Comparison of ENCODE assay signal across 18 cellular contexts in genomic region chr12:6313326-6313940, GRCh38. TPM values are rescaled to one million over a fixed set of nuclear protein-coding genes. Genes with fewer than 3 reads are reported as not detected.
DNase-seq lines count a peak whose midpoint lies in the region; ATAC-seq, FAIRE-seq and TF ChIP-seq lines count a peak whose summit lies in the region.
"Had no signal": no experiment of that assay in that cellular context is flagged by ENCODE, and none has a peak within 500 bp of the region (broad histone marks: within the 10 kb centered on the region; RNA-seq: fewer than 3 reads in every experiment).

No MANE protein-coding gene starts in this region.

- no peak overlapping the region for H3K27ac Mint-ChIP-seq in glutamatergic neuron (ENCODE audit: unreplicated experiment)
- H3K27ac Mint-ChIP-seq: dendritic cell treated with granulocyte-macrophage colony-stimulating factor and Interleukin-4, amounts not matched to agents 40 ng/mL and 50 ng/mL, for 4 days had no signal

- peaks cover 11% of the 10 kb centered on the region for H3K4me1 Mint-ChIP-seq in glutamatergic neuron (ENCODE audit: low read depth, unreplicated experiment)

- peak overlapping the region; percentile 40 for H3K9ac ChIP-seq in PC-3 (ENCODE audit: low read length)

- H3K9me2 ChIP-seq in PC-3 (replicated peaks; ENCODE audit: low read length): no peaks in the 10 kb centered on the region

- TF ChIP-seq CTCF in A549 (IDR thresholded peaks at IDR 0.05) (no peak), PC-3 (conservative IDR thresholded peaks at IDR 0.05; ENCODE audit: low read depth, low read length) (no peak), epithelial cell of proximal tubule (conservative IDR thresholded peaks at IDR 0.05; ENCODE audit: low read depth, low read length) (peak; percentile 10), osteoblast (IDR thresholded peaks at IDR 0.05; ENCODE audit: extremely low read depth, low read depth, low read length) (no peak), glutamatergic neuron (IDR thresholded peaks at IDR 0.05; ENCODE audit: partially characterized antibody, unreplicated experiment) (no peak)

- H3K4me2 ChIP-seq in A549: peak overlapping the region; percentile 46; the same call in 2 of the 3 replicates
- H3K4me2 ChIP-seq in PC-3 (ENCODE audit: low read length): peak overlapping the region; percentile 72
- no peak overlapping the region for H3K4me2 ChIP-seq in osteoblast (ENCODE audit: insufficient read depth, low read length)

- no peak overlapping the region for H3K4me3 ChIP-seq in A549
- no peak overlapping the region for H3K4me3 ChIP-seq in PC-3 (ENCODE audit: low read length)
- no peak overlapping the region for H3K4me3 ChIP-seq in epithelial cell of proximal tubule (ENCODE audit: low read depth, low read length)
- no peak overlapping the region for H3K4me3 ChIP-seq in osteoblast (ENCODE audit: insufficient read depth, low read length)

- DNase-seq in A549 (ENCODE audit: low read depth in 1 of 2, low spot score in 1 of 2) (no peak), PC-3 (peak; percentile 27), epithelial cell of proximal tubule (ENCODE audit: low read depth) (no peak), osteoblast (ENCODE audit: insufficient read length, low spot score, missing footprints) (peak; percentile 91), glutamatergic neuron (no peak), medulla oblongata (ENCODE audit: extremely low spot score) (no peak)
- DNase-seq in stimulated activated CD4-positive, alpha-beta T cell treated with anti-CD3 and anti-CD28 coated beads, Interleukin-2, amount 100 ng/mL, for 24 hours: no peak
- DNase-seq: activated CD4-positive, CD25-positive, alpha-beta regulatory T cell treated with anti-CD3 and anti-CD28 coated beads, Interleukin-2, amount 50 U/mL, for 72 hours; COR-L47; Kasumi-1; NCI-H1694 treated with DMSO at 0.1 percent for 48 hours; NCI-H510A treated with DMSO at 0.1 percent for 48 hours; stimulated activated CD4-positive, alpha-beta T cell treated with anti-CD3 and anti-CD28 coated beads, Interleukin-4, amount 100 ng/mL, for 1 hour had no signal

- no peaks in the 10 kb centered on the region for H3F3A ChIP-seq in PC-3 (ENCODE audit: low read length, unreplicated experiment)

- H2AFZ ChIP-seq in PC-3 (ENCODE audit: low read length) (no peak overlapping the region), osteoblast (ENCODE audit: low read length) (no peak overlapping the region)

- no peak for TF ChIP-seq RAD21 in A549 (conservative IDR thresholded peaks at IDR 0.05 in 1 of 2, IDR thresholded peaks at IDR 0.05 in 1 of 2)

- no peaks in the 10 kb centered on the region for H3K36me3 Mint-ChIP-seq in glutamatergic neuron (ENCODE audit: unreplicated experiment)

- CTCF ChIA-PET in A549 (lab: Yijun Ruan, JAX): interaction anchor here (0.8 to 3.1 kb wide), 4 partner anchors 9 to 152 kb away, joined by 3 to 10 read pairs (median 6); no protein-coding TSS in a partner anchor
- CTCF ChIA-PET in PC-3 (lab: Charles Lee): no interaction called here

- 91% methylated on average over 14 of the region's 14 CpGs for WGBS in A549 (ENCODE audit: missing lambda C conversion rate)

- no peak for TF ChIP-seq POLR2A in A549 (IDR thresholded peaks at IDR 0.05; ENCODE audit: low read length)

- H3K27me3 Mint-ChIP-seq in glutamatergic neuron (ENCODE audit: unreplicated experiment): peaks cover 2% of the 10 kb centered on the region

- H3K79me2 ChIP-seq in PC-3 (ENCODE audit: low read length) (no peaks in the 10 kb centered on the region), osteoblast (ENCODE audit: insufficient read depth, low read length) (no peaks in the 10 kb centered on the region)

- peaks cover 40% of the 10 kb centered on the region for H3K4me1 ChIP-seq in A549
- H3K4me1 ChIP-seq in PC-3 (ENCODE audit: insufficient read depth, low read length): peaks cover 28% of the 10 kb centered on the region
- peaks cover 10% of the 10 kb centered on the region for H3K4me1 ChIP-seq in osteoblast (ENCODE audit: insufficient read depth, low read length)

- H3K36me3 ChIP-seq in PC-3 (ENCODE audit: low read depth, low read length): no peaks in the 10 kb centered on the region
- no peaks in the 10 kb centered on the region for H3K36me3 ChIP-seq in osteoblast (ENCODE audit: insufficient read depth, low read length)

- no peaks in the 10 kb centered on the region for H4K20me1 ChIP-seq in PC-3 (ENCODE audit: low read length)
- no peaks in the 10 kb centered on the region for H4K20me1 ChIP-seq in osteoblast (ENCODE audit: insufficient read depth, low read length)

- POLR2A ChIA-PET in A549 (lab: Yijun Ruan, JAX) (no interaction called here), PC-3 (lab: Charles Lee; ENCODE audit: unreplicated experiment) (interaction anchor here (0.6 kb wide), 1 partner anchor 152 kb away, joined by 6 read pairs; no protein-coding TSS in a partner anchor)

- no peak for FAIRE-seq in A549 (lab: Jason Lieb, UNC)
- FAIRE-seq: A204.1 had no signal

- intact Hi-C loops in PC-3 (cut with micrococcal nuclease): no loop called here

- peak; percentile 0 to 3; a peak in 4 of 6 replicates for ATAC-seq in A549
- ATAC-seq in PC-3: no peak
- ATAC-seq in HG03045 (IDR thresholded peaks at IDR 0.05; ENCODE audit: unreplicated experiment): no peak

- no peak for TF ChIP-seq EP300 in A549 (IDR thresholded peaks at IDR 0.05)

- no peaks in the 10 kb centered on the region for H3K9me3 ChIP-seq in A549
- no peaks in the 10 kb centered on the region for H3K9me3 ChIP-seq in PC-3 (ENCODE audit: low read length)
- H3K9me3 ChIP-seq in osteoblast (ENCODE audit: low read depth, low read length): no peaks in the 10 kb centered on the region

- H3K27ac ChIP-seq in A549: peak overlapping the region; percentile 28 to 68; a peak in 3 of 6 replicates
- H3K27ac ChIP-seq in PC-3 (ENCODE audit: low read length): peak overlapping the region; percentile 90
- H3K27ac ChIP-seq in osteoblast (ENCODE audit: low read depth, low read length): no peak overlapping the region

- H3K4me3 Mint-ChIP-seq in glutamatergic neuron (ENCODE audit: unreplicated experiment): no peak overlapping the region
- H3K4me3 Mint-ChIP-seq: dendritic cell treated with granulocyte-macrophage colony-stimulating factor and Interleukin-4, amounts not matched to agents 40 ng/mL and 50 ng/mL, for 4 days had no signal

- no TSS peak for BruUV-seq in PC-3 (replicated peaks; lab: Mats Ljungman, UMichigan)

- H3K9me3 Mint-ChIP-seq in glutamatergic neuron (ENCODE audit: unreplicated experiment): peaks cover 1% of the 10 kb centered on the region
- H3K9me3 Mint-ChIP-seq: dendritic cell treated with granulocyte-macrophage colony-stimulating factor and Interleukin-4, amounts not matched to agents 40 ng/mL and 50 ng/mL, for 4 days had no signal

- no peaks in the 10 kb centered on the region for H3K27me3 ChIP-seq in PC-3 (ENCODE audit: low read length)
- peaks cover 18% of the 10 kb centered on the region for H3K27me3 ChIP-seq in osteoblast (ENCODE audit: insufficient read depth, low read length)

TF ChIP-seq in A549, 52 proteins besides CTCF, POLR2A, EP300 and RAD21 (continues in another document):
- no peak for TF ChIP-seq ZC3H11A (IDR thresholded peaks at IDR 0.05)
- no peak for TF ChIP-seq MAX (IDR thresholded peaks at IDR 0.05)
- no peak for TF ChIP-seq ZNF302 (CRISPR knock-in tag; IDR thresholded peaks at IDR 0.05)
- no peak; the same call in 1 of the 2 replicates for TF ChIP-seq HOXA7 (CRISPR knock-in tag; IDR thresholded peaks at IDR 0.05)
- no peak for TF ChIP-seq USF2 (IDR thresholded peaks at IDR 0.05)
- no peak for TF ChIP-seq MYC (IDR thresholded peaks at IDR 0.05; ENCODE audit: borderline replicate concordance, low read length)
- 0 out of 2 replicates have a peak, but pooled peaks have one; percentile 31 for TF ChIP-seq FOSB (CRISPR knock-in tag; IDR thresholded peaks at IDR 0.05)
- no peak for TF ChIP-seq EHF (CRISPR knock-in tag; IDR thresholded peaks at IDR 0.05)
- no peak for TF ChIP-seq CEBPB (IDR thresholded peaks at IDR 0.05)
- no peak for TF ChIP-seq RFX5 (IDR thresholded peaks at IDR 0.05)
- TF ChIP-seq SMC3 (IDR thresholded peaks at IDR 0.05): no peak
- TF ChIP-seq TP53 (CRISPR knock-in tag; IDR thresholded peaks at IDR 0.05): peak; percentile 8; the same call in 1 of the 2 replicates
- no peak for TF ChIP-seq KDM5A (IDR thresholded peaks at IDR 0.05)
- no peak for TF ChIP-seq CHD2 (IDR thresholded peaks at IDR 0.05; ENCODE audit: low read length, partially characterized antibody)
- TF ChIP-seq POLR2AphosphoS2 (conservative IDR thresholded peaks at IDR 0.05; ENCODE audit: low read length): peak; percentile 27; the same call in 1 of the 2 replicates
- TF ChIP-seq CBX8 (IDR thresholded peaks at IDR 0.05): no peak
- TF ChIP-seq NFE2L2 (conservative IDR thresholded peaks at IDR 0.05; ENCODE audit: low read length): no peak

RNA-seq across cellular contexts. Expression of gene PLEKHG6, which starts 3.0 kb away (rescaled TPM):
- 0.25 and 0.31 TPM in 2 replicates for polyA plus RNA-seq in A549 (2011; rRNA removed)
- 0.26 and 0.70 TPM in 2 replicates for polyA plus RNA-seq in A549 (2012; cell fraction: cytosol; rRNA removed)
- 0.26 and 0.33 TPM in 2 replicates for polyA plus RNA-seq in A549 (2012; cell fraction: nucleus; rRNA removed)
- 0.15 to 0.29 TPM (median 0.16 TPM) in 3 replicates for polyA plus RNA-seq in A549 (2017; fragmentation: RNase III; extraction: RNeasy Plus Mini Kit Qiagen cat#74134 plus additional on column Dnase treatment)
- polyA minus RNA-seq in A549 (2011; rRNA and poly(A)+ RNA removed): 0.41 and 0.88 TPM in 2 replicates
- total RNA-seq in PC-3 (2014; rRNA removed): 18.0 and 18.4 TPM in 2 replicates
- total RNA-seq in epithelial cell of proximal tubule: 3.5 and 9.6 TPM in 2 replicates
- total RNA-seq in osteoblast: not detected in 2 replicates
- not detected for total RNA-seq in glutamatergic neuron (ENCODE audit: unreplicated experiment)
- total RNA-seq: myocyte; T-helper 1 cell treated with Interleukin-12 subunit alpha and Interleukin-12 subunit beta and Interleukin-4 antibody, amounts not matched to agents 30 ng/mL and 1 ng/mL, for 36 hours had no signal

RNA-seq across cellular contexts. Expression of gene TNFRSF1A, which starts 28.4 kb away (rescaled TPM):
- polyA plus RNA-seq in A549 (2011; rRNA removed) (460 and 621 TPM in 2 replicates), A549 (2017; fragmentation: RNase III; extraction: RNeasy Plus Mini Kit Qiagen cat#74134 plus additional on column Dnase treatment) (324 to 416 TPM (median 367 TPM) in 3 replicates)
- polyA plus RNA-seq in A549 (2012; cell fraction: cytosol; rRNA removed): 275 and 344 TPM in 2 replicates
- polyA plus RNA-seq in A549 (2012; cell fraction: nucleus; rRNA removed): 409 and 455 TPM in 2 replicates
- polyA minus RNA-seq in A549 (2011; rRNA and poly(A)+ RNA removed): 307 and 325 TPM in 2 replicates
- total RNA-seq in PC-3 (2014; rRNA removed) (95.1 and 97.4 TPM in 2 replicates), epithelial cell of proximal tubule (163 and 186 TPM in 2 replicates), osteoblast (228 and 255 TPM in 2 replicates), glutamatergic neuron (ENCODE audit: unreplicated experiment) (7.4 TPM)

Comparison
In these comparisons a context has a peak if more than half of its experiments do, and no peak if none do; other contexts are left out.
1. ATAC-seq: peak in A549 (2 of 2); none in PC-3 (single experiment) and HG03045 (single experiment).
2. DNase-seq: peak in PC-3 (single experiment) and osteoblast (single experiment); none in A549 (0 of 2), epithelial cell of proximal tubule (single experiment), glutamatergic neuron (single experiment), stimulated activated CD4-positive, alpha-beta T cell treated with anti-CD3 and anti-CD28 coated beads, Interleukin-2, amount 100 ng/mL, for 24 hours (0 of 2) and medulla oblongata (single experiment).
3. RNA of gene TNFRSF1A, which starts 28.4 kb away (total RNA-seq): 228 to 255 TPM in osteoblast, 163 to 186 TPM in epithelial cell of proximal tubule and 95.1 to 97.4 TPM in PC-3; 7.4 TPM in glutamatergic neuron (single experiment); every median in the first group is over 10 times any median in the second.